Comparison of ENCODE assay signal across 8 cellular contexts in genomic region chr7:1533569-1534329, GRCh38. TPM values are rescaled to one million over a fixed set of nuclear protein-coding genes. Genes with fewer than 3 reads are reported as not detected.
DNase-seq lines count a peak whose midpoint lies in the region; TF ChIP-seq lines count a peak whose summit lies in the region.

No MANE protein-coding gene starts in this region.

- H3K4me1 ChIP-seq in BE2C (peaks cover 23% of the 10 kb centered on the region), fibroblast of lung (ENCODE audit: control insufficient read depth, extremely low read depth, insufficient read depth, low read length) (peaks cover 39% of the 10 kb centered on the region), prostate gland (replicated peaks) (peaks cover 31% of the 10 kb centered on the region)

- H2AFZ ChIP-seq in fibroblast of lung (ENCODE audit: low read length) = no peak overlapping the region

- POLR2A ChIA-PET in activated CD4-positive, alpha-beta memory T cell treated with anti-CD3 and anti-CD28 coated beads, Interleukin-2, amount 10 ng/mL, durations not matched to agents 7 days and 5 days (lab: Charles Lee) = interaction anchor here (0.7 to 1.5 kb wide), 2 partner anchors 23 to 37 kb away, joined by 3 to 6 read pairs; partner anchors contain the start of genes PSMG3 and TMEM184A

- H3K36me3 ChIP-seq in BE2C (no peaks in the 10 kb centered on the region), fibroblast of lung (ENCODE audit: control insufficient read depth, insufficient read depth, low read length) (peaks cover 10% of the 10 kb centered on the region), prostate gland (no peaks in the 10 kb centered on the region)

- no peak overlapping the region for H3K4me3 ChIP-seq in BE2C (ENCODE audit: low read depth, low read length)
- H3K4me3 ChIP-seq in fibroblast of lung (replicated peaks in 1 of 4; ENCODE audit: control extremely low read depth in 1 of 4, insufficient read depth in 1 of 4, low read depth in 3 of 4, low read length in 4 of 4) = peak overlapping the region in 2 of 4 experiments; percentile 27 to 75
- H3K4me3 ChIP-seq in prostate gland = peak overlapping the region in 1 of 2 donors; percentile 68

- H3K27ac ChIP-seq in fibroblast of lung (ENCODE audit: insufficient read depth, low read length) (peak overlapping the region; percentile 99), prostate gland (peak overlapping the region; percentile 99)

- no peak for TF ChIP-seq CTCF in BE2C (IDR thresholded peaks at IDR 0.05; ENCODE audit: low read depth, low read length)
- no peak for TF ChIP-seq CTCF in fibroblast of lung (conservative IDR thresholded peaks at IDR 0.05 in 1 of 2, IDR thresholded peaks at IDR 0.05 in 1 of 2; ENCODE audit: low read depth in 1 of 2, low read length in 2 of 2)
- no peak for TF ChIP-seq CTCF in prostate gland (IDR thresholded peaks at IDR 0.05)

- no peaks in the 10 kb centered on the region for H3K9me3 ChIP-seq in BE2C
- H3K9me3 ChIP-seq in fibroblast of lung (ENCODE audit: control insufficient read depth, insufficient read depth, low read depth, low read length) = no peaks in the 10 kb centered on the region
- no peaks in the 10 kb centered on the region for H3K9me3 ChIP-seq in prostate gland

- H3K36me3 Mint-ChIP-seq in activated CD4-positive, alpha-beta memory T cell treated with anti-CD3 and anti-CD28 coated beads, Interleukin-2, amount 10 ng/mL, durations not matched to agents 7 days and 5 days (ENCODE audit: low read depth) = peaks cover 9% of the 10 kb centered on the region

- TF ChIP-seq POLR2A in prostate gland (IDR thresholded peaks at IDR 0.05) = peak; percentile 26

- H3K4me1 Mint-ChIP-seq in activated CD4-positive, alpha-beta memory T cell treated with anti-CD3 and anti-CD28 coated beads, Interleukin-2, amount 10 ng/mL, durations not matched to agents 7 days and 5 days = peaks cover 33% of the 10 kb centered on the region

- peak overlapping the region; percentile 92 for H3K27ac Mint-ChIP-seq in activated CD4-positive, alpha-beta memory T cell treated with anti-CD3 and anti-CD28 coated beads, Interleukin-2, amount 10 ng/mL, durations not matched to agents 7 days and 5 days

- DNase-seq in BE2C = peak; percentile 62
- peak; percentile 81 for DNase-seq in HCEC 1CT
- peak; percentile 58 for DNase-seq in activated CD4-positive, alpha-beta memory T cell treated with anti-CD3 and anti-CD28 coated beads, Interleukin-2, amount 10 ng/mL, durations not matched to agents 7 days and 5 days
- DNase-seq in fibroblast of lung (ENCODE audit: low read depth in 2 of 2) = peak; percentile 80 to 92
- no peak for DNase-seq in prostate gland (ENCODE audit: low spot score)
- no peak for DNase-seq in activated effector memory CD4-positive, alpha-beta T cell treated with Interleukin-2 at 50 U/mL for 16 hours
- DNase-seq in NCI-H2171 (lab: John Stamatoyannopoulos, UW) = no peak
- DNase-seq in GF-D8 (lab: John Stamatoyannopoulos, UW) = no peak

- H3K4me3 Mint-ChIP-seq in activated CD4-positive, alpha-beta memory T cell treated with anti-CD3 and anti-CD28 coated beads, Interleukin-2, amount 10 ng/mL, durations not matched to agents 7 days and 5 days = peak overlapping the region; percentile 86

- CTCF ChIA-PET in activated CD4-positive, alpha-beta memory T cell treated with anti-CD3 and anti-CD28 coated beads, Interleukin-2, amount 10 ng/mL, durations not matched to agents 7 days and 5 days (lab: Charles Lee) = no interaction called here

- no peaks in the 10 kb centered on the region for H3K27me3 Mint-ChIP-seq in activated CD4-positive, alpha-beta memory T cell treated with anti-CD3 and anti-CD28 coated beads, Interleukin-2, amount 10 ng/mL, durations not matched to agents 7 days and 5 days

- WGBS in prostate gland = 68% methylated on average over 21 of the region's 24 CpGs

- no peaks in the 10 kb centered on the region for H3K9me3 Mint-ChIP-seq in activated CD4-positive, alpha-beta memory T cell treated with anti-CD3 and anti-CD28 coated beads, Interleukin-2, amount 10 ng/mL, durations not matched to agents 7 days and 5 days

- no peaks in the 10 kb centered on the region for H4K20me1 ChIP-seq in fibroblast of lung (ENCODE audit: control insufficient read depth, extremely low read depth, insufficient read depth, low read length)

- H3K4me2 ChIP-seq in fibroblast of lung (ENCODE audit: extremely low read depth, insufficient read depth, low read length) = peak overlapping the region; percentile 90

- H3K9ac ChIP-seq in fibroblast of lung (ENCODE audit: insufficient read depth, low read length) = peak overlapping the region; percentile 89

- H3K27me3 ChIP-seq in BE2C (peaks cover 79% of the 10 kb centered on the region), fibroblast of lung (ENCODE audit: control insufficient read depth, insufficient read depth, low read length) (no peaks in the 10 kb centered on the region), prostate gland (replicated peaks; ENCODE audit: insufficient read depth) (no peaks in the 10 kb centered on the region)

- intact Hi-C loops in prostate gland (cut with DNase I) = no loop called here

- peaks cover 51% of the 10 kb centered on the region for H3K79me2 ChIP-seq in fibroblast of lung (ENCODE audit: control insufficient read depth, insufficient read depth, low read length)

RNA-seq across cellular contexts. Expression of gene MAFK, which starts 3.2 kb away (rescaled TPM):
- polyA plus RNA-seq in BE2C (2012; ENCODE audit: insufficient read depth, insufficient read length, low read depth) = 1.6 TPM
- total RNA-seq in activated CD4-positive, alpha-beta memory T cell treated with anti-CD3 and anti-CD28 coated beads, Interleukin-2, amount 10 ng/mL, durations not matched to agents 7 days and 5 days = 10 to 100 TPM; 34.1 to 37.6 TPM
- total RNA-seq in fibroblast of lung (14.6 and 18.0 TPM in 2 replicates), prostate gland (10 to 100 TPM; 29.1 to 50.6 TPM)
- 3.2 TPM in 2 replicates for polyA plus RNA-seq in fibroblast of lung
- 11.9 and 15.1 TPM in 2 replicates for polyA plus RNA-seq in fibroblast of lung (2012)
- polyA minus RNA-seq in fibroblast of lung (ENCODE audit: low replicate concordance) = 4.1 and 4.6 TPM in 2 replicates

RNA-seq across cellular contexts. Expression of gene TMEM184A, which starts 22.3 kb away (rescaled TPM):
- polyA plus RNA-seq in BE2C (2012; ENCODE audit: insufficient read depth, insufficient read length, low read depth) = 0.59 TPM
- not detected for total RNA-seq in activated CD4-positive, alpha-beta memory T cell treated with anti-CD3 and anti-CD28 coated beads, Interleukin-2, amount 10 ng/mL, durations not matched to agents 7 days and 5 days
- under 0.01 TPM in 2 replicates for total RNA-seq in fibroblast of lung
- 0.05 and 0.10 TPM in 2 replicates for polyA plus RNA-seq in fibroblast of lung
- polyA plus RNA-seq in fibroblast of lung (2012) = 0.09 and 0.36 TPM in 2 replicates
- polyA minus RNA-seq in fibroblast of lung (ENCODE audit: low replicate concordance) = 3.0 TPM in 1 of 2 replicates, not detected in the other
- total RNA-seq in prostate gland = 10 to 100 TPM; 15.4 to 59.2 TPM

RNA-seq across cellular contexts. Expression of gene INTS1, which starts 29.6 kb away (rescaled TPM):
- polyA plus RNA-seq in BE2C (2012; ENCODE audit: insufficient read depth, insufficient read length, low read depth) = 280 TPM
- 10 to 100 TPM; 79.2 to 87.5 TPM for total RNA-seq in activated CD4-positive, alpha-beta memory T cell treated with anti-CD3 and anti-CD28 coated beads, Interleukin-2, amount 10 ng/mL, durations not matched to agents 7 days and 5 days
- total RNA-seq in fibroblast of lung = 22.9 and 35.5 TPM in 2 replicates
- 7.1 and 16.2 TPM in 2 replicates for polyA plus RNA-seq in fibroblast of lung
- 32.9 and 58.5 TPM in 2 replicates for polyA plus RNA-seq in fibroblast of lung (2012)
- polyA minus RNA-seq in fibroblast of lung (ENCODE audit: low replicate concordance) = 43.6 and 98.3 TPM in 2 replicates
- 100 to 1,000 TPM in 1 of 2 donors, 10 to 100 TPM in 1; 64.9 to 146 TPM for total RNA-seq in prostate gland

RNA-seq across cellular contexts. Expression of gene PSMG3, which starts 36.1 kb away (rescaled TPM):
- 179 TPM for polyA plus RNA-seq in BE2C (2012; ENCODE audit: insufficient read depth, insufficient read length, low read depth)
- 10 to 100 TPM; 32.7 to 34.9 TPM for total RNA-seq in activated CD4-positive, alpha-beta memory T cell treated with anti-CD3 and anti-CD28 coated beads, Interleukin-2, amount 10 ng/mL, durations not matched to agents 7 days and 5 days
- total RNA-seq in fibroblast of lung (19.3 and 21.3 TPM in 2 replicates), prostate gland (10 to 100 TPM; 50.0 to 51.6 TPM)
- polyA plus RNA-seq in fibroblast of lung = 24.6 and 31.3 TPM in 2 replicates
- 23.8 and 35.5 TPM in 2 replicates for polyA plus RNA-seq in fibroblast of lung (2012)
- 7.0 and 9.2 TPM in 2 replicates for polyA minus RNA-seq in fibroblast of lung (ENCODE audit: low replicate concordance)

Comparison
In these comparisons a context has a peak if more than half of its experiments do, and no peak if none do; other contexts are left out.
1. DNase-seq: peak in BE2C (single experiment), HCEC 1CT (single experiment), activated CD4-positive, alpha-beta memory T cell treated with anti-CD3 and anti-CD28 coated beads, Interleukin-2, amount 10 ng/mL, durations not matched to agents 7 days and 5 days (single experiment) and fibroblast of lung (2 of 2); none in prostate gland (single experiment), activated effector memory CD4-positive, alpha-beta T cell treated with Interleukin-2 at 50 U/mL for 16 hours (single experiment), NCI-H2171 (single experiment) and GF-D8 (single experiment).
2. RNA of gene TMEM184A, which starts 22.3 kb away (total RNA-seq): 15.4 to 59.2 TPM in prostate gland; not detected in activated CD4-positive, alpha-beta memory T cell treated with anti-CD3 and anti-CD28 coated beads, Interleukin-2, amount 10 ng/mL, durations not matched to agents 7 days and 5 days and under 0.01 TPM in fibroblast of lung; every median in the first group is over 10 times any median in the second.